In the genomic region with DNA sequence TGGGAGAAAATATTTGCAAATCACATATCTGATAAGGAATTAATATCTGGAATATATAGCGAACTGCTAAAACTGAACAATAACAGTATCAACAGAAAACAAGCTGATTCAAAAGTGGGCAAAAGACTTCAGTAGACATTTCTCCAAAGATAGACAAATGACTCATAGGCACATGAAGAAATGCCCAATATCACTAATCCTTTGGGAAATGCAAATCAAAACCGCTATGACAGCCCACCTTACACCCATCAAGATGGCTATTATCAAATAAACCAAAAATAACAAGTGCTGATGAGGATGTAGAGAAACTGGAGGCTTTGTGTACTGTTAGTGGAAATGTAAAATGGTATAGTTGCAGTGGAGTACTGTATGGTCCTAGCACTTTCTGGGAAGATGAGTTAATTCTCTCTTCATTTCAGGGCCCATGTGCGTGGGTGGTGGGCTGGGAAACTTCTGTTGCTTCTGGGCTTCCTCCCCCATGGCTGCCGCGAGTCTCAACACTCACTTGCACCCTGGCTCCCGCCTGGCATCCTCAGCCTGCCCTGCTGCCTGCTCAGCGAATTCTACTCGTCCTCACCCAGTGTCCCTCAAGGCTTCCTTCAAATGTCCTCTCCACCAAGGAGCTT, we compare ENCODE assay signal across 23 cellular contexts. TPM values are rescaled to one million over a fixed set of nuclear protein-coding genes. Genes with fewer than 3 reads are reported as not detected.
"Had no signal": no experiment of that assay in that cellular context is flagged by ENCODE, and none has a peak within 500 bp of the region (broad histone marks: within the 10 kb centered on the region; RNA-seq: fewer than 3 reads in every experiment).

No MANE protein-coding gene starts in this region.

- H3K4me3 ChIP-seq: colonic mucosa, esophagus muscularis mucosa, heart left ventricle, right atrium auricular region, skin epidermis, transverse colon, vagina had no signal

- H3K36me3 Mint-ChIP-seq: activated naive CD8-positive, alpha-beta T cell; brain; immature natural killer cell; T-cell had no signal

- FAIRE-seq: frontal cortex had no signal

- H3K4me3 Mint-ChIP-seq: activated naive CD8-positive, alpha-beta T cell; brain; immature natural killer cell; nephron; T-cell had no signal

- H3K27ac Mint-ChIP-seq: activated naive CD8-positive, alpha-beta T cell; brain; immature natural killer cell; nephron; T-cell had no signal

- H3K9me3 Mint-ChIP-seq: immature natural killer cell, nephron, T-cell had no signal

- H3K4me1 ChIP-seq: colonic mucosa, right atrium auricular region had no signal

- H3K36me3 ChIP-seq: colonic mucosa, esophagus muscularis mucosa, heart left ventricle, right atrium auricular region, transverse colon, vagina had no signal

- H3K27me3 ChIP-seq: vagina had no signal

- DNase-seq: activated CD4-positive, alpha-beta T cell treated with anti-CD3 and anti-CD28 coated beads for 1 hour; activated gamma-delta T cell; activated T-cell treated with anti-CD3 and anti-CD28 coated beads, Interleukin-2, amount 50 U/mL, for 1 hour; central memory CD4-positive, alpha-beta T cell; colonic mucosa; heart left ventricle; immature natural killer cell; occipital lobe; stimulated activated CD4-positive, alpha-beta T cell treated with anti-CD3 and anti-CD28 coated beads, Interleukin-4, amount 100 ng/mL, for 4 hours; stimulated activated CD8-positive, alpha-beta memory T cell treated with anti-CD3 and anti-CD28 coated beads, Interleukin-4, amount 100 ng/mL, for 48 hours; stimulated activated naive CD8-positive, alpha-beta T cell treated with anti-CD3 and anti-CD28 coated beads, Interleukin-15, Interleukin-2, amounts not matched to agents 100 U/mL and 50 U/mL, for 24 hours; T-cell; T1000; transverse colon had no signal

- H3K9me3 ChIP-seq: colonic mucosa, esophagus muscularis mucosa, heart left ventricle, right atrium auricular region, transverse colon, vagina had no signal

- H3K27ac ChIP-seq: colonic mucosa, esophagus muscularis mucosa, heart left ventricle, right atrium auricular region, skin epidermis, transverse colon, vagina had no signal

- ATAC-seq: heart left ventricle; stimulated activated naive CD8-positive, alpha-beta T cell treated with anti-CD3 and anti-CD28 coated beads, Interleukin-15, Interleukin-2, amounts not matched to agents 100 U/mL and 50 U/mL, for 24 hours; T-cell had no signal

- H3K4me1 Mint-ChIP-seq: immature natural killer cell had no signal

RNA-seq across cellular contexts. Expression of gene GJA3, which starts 12.4 kb away (rescaled TPM):
- total RNA-seq: esophagus muscularis mucosa, frontal cortex, posterior vena cava, vagina had no signal
- polyA plus RNA-seq: immature natural killer cell had no signal

RNA-seq across cellular contexts. Expression of gene GJB2, which starts 19.5 kb away (rescaled TPM):
- polyA plus RNA-seq: immature natural killer cell had no signal

RNA-seq across cellular contexts. Expression of gene GJB6, which starts 58.9 kb away (rescaled TPM):
- total RNA-seq: colonic mucosa, esophagus muscularis mucosa, heart left ventricle, posterior vena cava, right atrium auricular region had no signal
- polyA plus RNA-seq: heart left ventricle, immature natural killer cell had no signal
